1 cellular context compared by ENCODE assay signal in genomic region chr1:197868751-197869501, GRCh38.
TF ChIP-seq lines count a peak whose summit lies in the region.

No MANE protein-coding gene starts in this region.

TF ChIP-seq in HCT116, 20 proteins besides CTCF, POLR2A, EP300 and RAD21 (continued from another document):
- no peak for TF ChIP-seq FOSL1 (IDR thresholded peaks at IDR 0.05; ENCODE audit: low read depth)
- no peak for TF ChIP-seq REST (IDR thresholded peaks at IDR 0.05; ENCODE audit: low read depth)
- no peak for TF ChIP-seq SP1 (IDR thresholded peaks at IDR 0.05; ENCODE audit: low read depth)
- no peak for TF ChIP-seq ELF1 (IDR thresholded peaks at IDR 0.05; ENCODE audit: borderline replicate concordance, low read depth)
